ENCODE assay signal across 2 cellular contexts in the genomic region with DNA sequence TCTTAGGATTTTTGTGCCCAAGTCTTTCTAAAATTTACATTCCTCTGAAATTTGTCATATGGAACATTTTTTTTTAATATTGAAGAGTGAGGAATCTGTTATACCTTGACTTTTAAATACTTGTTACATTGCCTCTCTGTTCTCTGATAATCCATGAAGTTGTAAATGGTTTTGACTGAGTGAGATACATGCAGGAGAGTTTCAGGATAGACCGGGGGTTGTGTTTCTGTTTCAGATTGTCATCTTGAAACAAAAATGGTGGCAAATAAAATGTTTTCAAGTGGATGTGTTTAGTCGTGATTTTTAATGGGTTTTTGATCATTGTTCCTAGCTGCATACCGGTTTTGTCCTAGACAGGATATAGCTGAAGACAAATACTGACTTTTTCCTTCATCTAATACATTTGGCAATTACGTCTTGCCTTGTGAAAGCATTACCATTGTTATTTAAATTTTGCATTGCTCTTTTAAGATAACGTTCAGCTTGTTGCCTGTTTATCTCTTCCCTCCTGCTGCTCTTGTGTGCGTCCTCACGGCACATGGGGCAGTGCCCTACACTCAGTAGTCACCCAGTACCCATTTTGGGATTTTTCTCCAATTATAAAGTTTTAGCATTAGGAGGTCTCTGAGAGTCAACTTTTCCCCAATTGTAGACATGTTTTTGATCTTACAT.
TF ChIP-seq lines count a peak whose summit lies in the region.

No MANE protein-coding gene starts in this region.

TF ChIP-seq in HepG2, 621 proteins besides CTCF, POLR2A, EP300 and RAD21:
- no peak for TF ChIP-seq FOXP1 (IDR thresholded peaks at IDR 0.05)
- no peak for TF ChIP-seq FOXP1 (CRISPR knock-in tag; IDR thresholded peaks at IDR 0.05)
- 0 out of 2 replicates have a peak, but pooled peaks have one; percentile 31 for TF ChIP-seq RORA (CRISPR knock-in tag; IDR thresholded peaks at IDR 0.05)

TF ChIP-seq in H1, 55 proteins besides CTCF, POLR2A, EP300 and RAD21:
- TF ChIP-seq JUN (IDR thresholded peaks at IDR 0.05; ENCODE audit: low read depth, low read length) (no peak), NRF1 (IDR thresholded peaks at IDR 0.05; ENCODE audit: low read depth, low read length) (no peak), GABPA (IDR thresholded peaks at IDR 0.05; ENCODE audit: borderline replicate concordance, insufficient read depth, low read length) (no peak), BACH1 (IDR thresholded peaks at IDR 0.05; ENCODE audit: low read length) (no peak), CEBPB (IDR thresholded peaks at IDR 0.05; ENCODE audit: low read depth, low read length) (no peak)
TF ChIP-seq in H1: peak in this region for 0.
